ENCODE assay signal across 8 cellular contexts in genomic region chr4:98662619-98663225, GRCh38. TPM values are rescaled to one million over a fixed set of nuclear protein-coding genes. Genes with fewer than 3 reads are reported as not detected.
DNase-seq lines count a peak whose midpoint lies in the region; ATAC-seq and TF ChIP-seq lines count a peak whose summit lies in the region.

No MANE protein-coding gene starts in this region.

- H3K36me3 Mint-ChIP-seq in IgD-negative memory B cell, result peaks cover 2% of the 10 kb centered on the region
- no peaks in the 10 kb centered on the region for H3K36me3 Mint-ChIP-seq in natural killer cell treated with Interleukin-12 subunit alpha and Interleukin-12 subunit beta and Interleukin-15 and Interleukin-18, amount 100 ng/mL, for 72 hours

- TF ChIP-seq CTCF in GM12875 (IDR thresholded peaks at IDR 0.05; ENCODE audit: borderline replicate concordance, insufficient read depth, low read depth, low read length), result no peak

- intact Hi-C loops in aorta (cut with DNase I), result loop anchor here in 1 of 2 donors (10.0 kb wide), 1 partner anchor 262 kb away; the partner anchor contains the start of gene EIF4E

- no peaks in the 10 kb centered on the region for H3K27me3 ChIP-seq in aorta (ENCODE audit: control insufficient read depth in 1 of 2, insufficient read depth in 2 of 2, low read length in 1 of 2)

- no peaks in the 10 kb centered on the region for H3K9me3 ChIP-seq in aorta (ENCODE audit: control insufficient read depth, low read length)

- H3K4me3 ChIP-seq in GM12875 (ENCODE audit: low read depth, low read length), result peak overlapping the region; percentile 8
- H3K4me3 ChIP-seq in aorta (ENCODE audit: low read length in 2 of 2), result no peak overlapping the region

- 58 to 60% methylated on average over 7 of the region's 7 CpGs for WGBS in aorta, 2 donors

- H3K4me1 ChIP-seq in aorta (ENCODE audit: control insufficient read depth in 1 of 2, insufficient read depth in 2 of 2, low read length in 2 of 2), result no peaks in the 10 kb centered on the region

- H3K9me3 Mint-ChIP-seq in IgD-negative memory B cell, result peaks cover 0 to 2% (median 0%) of the 10 kb centered on the region in 3 donors
- H3K9me3 Mint-ChIP-seq in natural killer cell treated with Interleukin-12 subunit alpha and Interleukin-12 subunit beta and Interleukin-15 and Interleukin-18, amount 100 ng/mL, for 72 hours, result no peaks in the 10 kb centered on the region

- H3K4me1 Mint-ChIP-seq in IgD-negative memory B cell, result peaks cover 20 to 49% (median 34%) of the 10 kb centered on the region in 3 donors
- H3K4me1 Mint-ChIP-seq in natural killer cell treated with Interleukin-12 subunit alpha and Interleukin-12 subunit beta and Interleukin-15 and Interleukin-18, amount 100 ng/mL, for 72 hours (ENCODE audit: low read depth in 2 of 2), result peaks cover 29 to 46% of the 10 kb centered on the region in 2 donors

- H3K4me3 Mint-ChIP-seq in IgD-negative memory B cell, result peak overlapping the region; percentile 78 to 91 (median 84)
- H3K4me3 Mint-ChIP-seq in natural killer cell treated with Interleukin-12 subunit alpha and Interleukin-12 subunit beta and Interleukin-15 and Interleukin-18, amount 100 ng/mL, for 72 hours, result peak overlapping the region; percentile 73

- DNase-seq in activated T-cell treated with anti-CD3 and anti-CD28 coated beads, Interleukin-2, amount 50 U/mL, for 48 hours, result peak; percentile 69 to 71
- no peak for DNase-seq in natural killer cell treated with Interleukin-12 subunit alpha and Interleukin-12 subunit beta and Interleukin-15 and Interleukin-18, amount 100 ng/mL, for 72 hours (ENCODE audit: low spot score)
- DNase-seq in NCI-H2081 (lab: John Stamatoyannopoulos, UW) (no peak), aorta (no peak), nucleus accumbens (lab: John Stamatoyannopoulos, UW) (no peak)

- peak overlapping the region; percentile 93 to 100 (median 99) for H3K27ac Mint-ChIP-seq in IgD-negative memory B cell
- H3K27ac Mint-ChIP-seq in natural killer cell treated with Interleukin-12 subunit alpha and Interleukin-12 subunit beta and Interleukin-15 and Interleukin-18, amount 100 ng/mL, for 72 hours, result peak overlapping the region; percentile 94 to 96

- H3K36me3 ChIP-seq in aorta (ENCODE audit: control insufficient read depth in 1 of 2, insufficient read depth in 2 of 2, low read length in 1 of 2), result no peaks in the 10 kb centered on the region

- no peaks in the 10 kb centered on the region for H3K27me3 Mint-ChIP-seq in IgD-negative memory B cell
- H3K27me3 Mint-ChIP-seq in natural killer cell treated with Interleukin-12 subunit alpha and Interleukin-12 subunit beta and Interleukin-15 and Interleukin-18, amount 100 ng/mL, for 72 hours, result no peaks in the 10 kb centered on the region

- no peak for ATAC-seq in natural killer cell treated with Interleukin-12 subunit alpha and Interleukin-12 subunit beta and Interleukin-15 and Interleukin-18, amount 100 ng/mL, for 72 hours
- ATAC-seq in aorta (ENCODE audit: low FRiP score) (no peak), HG03469 (IDR thresholded peaks at IDR 0.05; ENCODE audit: unreplicated experiment) (no peak)

- no peak overlapping the region for H3K27ac ChIP-seq in aorta (ENCODE audit: low read depth in 1 of 2, low read length in 2 of 2)

RNA-seq across cellular contexts. Expression of gene TSPAN5, which starts 4.3 kb away (rescaled TPM):
- polyA plus RNA-seq in IgD-negative memory B cell (7.6 TPM), aorta (1 to 10 TPM; 2.6 to 9.9 TPM)
- 10 to 100 TPM; 22.1 to 24.9 TPM for total RNA-seq in natural killer cell treated with Interleukin-12 subunit alpha and Interleukin-12 subunit beta and Interleukin-15 and Interleukin-18, amount 100 ng/mL, for 72 hours
- 1 to 10 TPM; 8.6 to 8.7 TPM for total RNA-seq in aorta

Comparison
In these comparisons a context has a peak if more than half of its experiments do, and no peak if none do; other contexts are left out.
1. DNase-seq: peak in activated T-cell treated with anti-CD3 and anti-CD28 coated beads, Interleukin-2, amount 50 U/mL, for 48 hours (2 of 2); none in natural killer cell treated with Interleukin-12 subunit alpha and Interleukin-12 subunit beta and Interleukin-15 and Interleukin-18, amount 100 ng/mL, for 72 hours (single experiment), NCI-H2081 (0 of 2), aorta (0 of 2) and nucleus accumbens (0 of 56).